ENCODE assay signal across 3 cellular contexts in genomic region chr10:22942437-22942836, GRCh38.
TF ChIP-seq lines count a peak whose summit lies in the region.

No MANE protein-coding gene starts in this region.

TF ChIP-seq in A549, 52 proteins besides CTCF, POLR2A, EP300 and RAD21:
- TF ChIP-seq FOSL2 (IDR thresholded peaks at IDR 0.05) (no peak), FOSL2 (CRISPR knock-in tag; IDR thresholded peaks at IDR 0.05) (0 out of 2 replicates have a peak, but pooled peaks have one; percentile 12), BHLHE40 (IDR thresholded peaks at IDR 0.05; ENCODE audit: low read depth, low read length) (no peak)

TF ChIP-seq in HEK293, 187 proteins besides CTCF, POLR2A, EP300 and RAD21:
- TF ChIP-seq ZNF677 (tag by site-specific recombination; IDR thresholded peaks at IDR 0.05), result no peak
- TF ChIP-seq ZNF280D (tag by site-specific recombination; IDR thresholded peaks at IDR 0.05), result no peak
- TF ChIP-seq ZNF184 (tag by site-specific recombination; IDR thresholded peaks at IDR 0.05), result peak; percentile 98
TF ChIP-seq in HEK293: peak in this region for 1.

TF ChIP-seq in K562, 482 proteins besides CTCF, POLR2A, EP300 and RAD21:
- peak; percentile 78 for TF ChIP-seq ZNF184 (CRISPR knock-in tag; IDR thresholded peaks at IDR 0.05)
- TF ChIP-seq RBM25 (IDR thresholded peaks at IDR 0.05; ENCODE audit: low read depth, low read length, severe bottlenecking), result peak; percentile 81
- TF ChIP-seq MTA2 (IDR thresholded peaks at IDR 0.05; ENCODE audit: low read depth), result no peak
- TF ChIP-seq TRIM28 (IDR thresholded peaks at IDR 0.05), result 0 out of 2 replicates have a peak, but pooled peaks have one; percentile 24
